ENCODE assay signal across 1 cellular context in the genomic region with DNA sequence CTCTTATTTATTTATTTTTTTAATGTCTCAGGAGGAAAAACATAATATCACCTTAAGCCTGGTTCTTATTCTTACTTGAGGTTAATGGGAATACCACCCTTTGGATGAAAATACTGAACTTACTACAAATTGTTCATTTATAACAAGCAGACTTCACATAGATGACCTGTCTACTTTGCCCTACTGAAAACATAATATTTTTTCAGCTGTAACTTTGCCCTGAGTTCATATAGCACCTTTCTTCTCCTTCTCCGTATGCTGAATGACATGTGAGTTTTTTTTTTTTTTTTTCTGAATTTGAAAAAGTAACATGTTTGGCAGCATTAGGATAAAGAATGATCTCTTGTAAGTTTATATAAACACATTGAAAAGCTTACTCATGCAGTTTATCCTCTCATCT.
TF ChIP-seq lines count a peak whose summit lies in the region.

No MANE protein-coding gene starts in this region.

TF ChIP-seq in IMR-90, 13 proteins besides CTCF, POLR2A, EP300 and RAD21 (continued from another document):
- TF ChIP-seq, protein P1, sequence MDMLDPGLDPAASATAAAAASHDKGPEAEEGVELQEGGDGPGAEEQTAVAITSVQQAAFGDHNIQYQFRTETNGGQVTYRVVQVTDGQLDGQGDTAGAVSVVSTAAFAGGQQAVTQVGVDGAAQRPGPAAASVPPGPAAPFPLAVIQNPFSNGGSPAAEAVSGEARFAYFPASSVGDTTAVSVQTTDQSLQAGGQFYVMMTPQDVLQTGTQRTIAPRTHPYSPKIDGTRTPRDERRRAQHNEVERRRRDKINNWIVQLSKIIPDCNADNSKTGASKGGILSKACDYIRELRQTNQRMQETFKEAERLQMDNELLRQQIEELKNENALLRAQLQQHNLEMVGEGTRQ (IDR thresholded peaks at IDR 0.05; ENCODE audit: low read depth, low read length), result no peak
- TF ChIP-seq FOS (IDR thresholded peaks at IDR 0.05; ENCODE audit: low read depth, low read length) (no peak), BHLHE40 (IDR thresholded peaks at IDR 0.05; ENCODE audit: low read depth, low read length) (no peak), MAFK (IDR thresholded peaks at IDR 0.05; ENCODE audit: low read depth, low read length) (no peak), CHD1 (IDR thresholded peaks at IDR 0.05; ENCODE audit: low read depth, low read length) (no peak), MXI1 (IDR thresholded peaks at IDR 0.05; ENCODE audit: borderline replicate concordance, low read depth, low read length) (no peak), MAZ (IDR thresholded peaks at IDR 0.05; ENCODE audit: borderline replicate concordance, low read depth, low read length) (no peak), RFX5 (IDR thresholded peaks at IDR 0.05; ENCODE audit: low read depth, low read length) (no peak)
